In the genomic region with DNA sequence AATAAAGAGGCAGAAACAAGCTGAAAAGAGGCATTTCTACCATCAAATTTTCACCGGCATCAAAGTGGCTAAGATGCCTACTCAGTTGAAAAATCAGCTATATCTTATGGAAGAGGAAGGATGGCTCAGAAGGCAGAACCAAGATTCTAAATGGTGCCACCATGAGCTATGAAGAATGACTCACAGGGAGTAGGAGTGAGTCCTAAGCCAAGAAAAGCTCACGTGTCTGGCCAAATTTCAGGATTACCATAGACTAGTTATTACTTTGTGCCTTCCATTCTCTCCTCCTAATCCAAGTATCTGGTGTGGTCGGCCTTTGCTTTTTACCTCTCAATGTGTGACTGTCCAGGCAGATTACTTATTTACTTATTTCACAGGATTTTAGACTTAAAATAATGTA, we compare ENCODE assay signal across 26 cellular contexts. TPM values are rescaled to one million over a fixed set of nuclear protein-coding genes. Genes with fewer than 3 reads are reported as not detected.
DNase-seq lines count a peak whose midpoint lies in the region; ATAC-seq and TF ChIP-seq lines count a peak whose summit lies in the region.
"Had no signal": no experiment of that assay in that cellular context is flagged by ENCODE, and none has a peak within 500 bp of the region (broad histone marks: within the 10 kb centered on the region; RNA-seq: fewer than 3 reads in every experiment).

No MANE protein-coding gene starts in this region.

- no TSS peak for BruUV-seq in MCF 10A (replicated peaks; lab: Mats Ljungman, UMichigan)
- no TSS peak for BruUV-seq in mammary epithelial cell (replicated peaks; lab: Mats Ljungman, UMichigan)

- H3K4me3 Mint-ChIP-seq in MCF 10A (ENCODE audit: unreplicated experiment), result no peak overlapping the region
- H3K4me3 Mint-ChIP-seq in type B pancreatic cell, result no peak overlapping the region
- H3K4me3 Mint-ChIP-seq: CD4-positive, alpha-beta T cell had no signal

- ATAC-seq in GM21619 (IDR thresholded peaks at IDR 0.05; ENCODE audit: unreplicated experiment) (no peak), GM21515 (IDR thresholded peaks at IDR 0.05; ENCODE audit: unreplicated experiment) (no peak)
- ATAC-seq: GM12878 had no signal

- no peak overlapping the region for H3K4me2 ChIP-seq in mammary epithelial cell (ENCODE audit: insufficient read depth, low read depth, low read length)
- H3K4me2 ChIP-seq: BLaER1, PC-9 had no signal

- H3K27ac Mint-ChIP-seq in MCF 10A (ENCODE audit: low read depth, unreplicated experiment) (no peak overlapping the region), type B pancreatic cell (no peak overlapping the region)
- H3K27ac Mint-ChIP-seq: CD4-positive, alpha-beta T cell had no signal

- H3K79me2 ChIP-seq in mammary epithelial cell (ENCODE audit: insufficient read depth, low read length), result no peaks in the 10 kb centered on the region

- POLR2A ChIA-PET in MCF 10A (lab: Yijun Ruan, JAX), result interaction anchor here (0.6 to 1.7 kb wide), 2 partner anchors 49 to 282 kb away, joined by 3 to 4 read pairs; no protein-coding TSS in a partner anchor

- DNase-seq in MCF 10A (ENCODE audit: unreplicated experiment), result peak; percentile 33
- DNase-seq in mammary epithelial cell, result no peak
- DNase-seq in adipocyte (ENCODE audit: low read depth), result peak; percentile 15
- peak; percentile 25 for DNase-seq in fibroblast of pulmonary artery (ENCODE audit: low read depth)
- DNase-seq in type B pancreatic cell (ENCODE audit: extremely low spot score, unreplicated experiment), result no peak
- DNase-seq in cerebellar nuclear complex (lab: John Stamatoyannopoulos, UW), result no peak
- DNase-seq: 8988T; CD4-positive, alpha-beta T cell; COR-L47; DMS79; Karpas-422; MM.1S; NCI-H1048; NCI-H1417 treated with DMSO at 0.1 percent for 48 hours; NCI-H187 treated with DMSO at 0.1 percent for 48 hours; NCI-H2107; NCI-H510A treated with DMSO at 0.1 percent for 48 hours; NCI-H748 treated with DMSO at 0.1 percent for 48 hours; PC-9; RPMI8226; SW 1271 had no signal

- no peaks in the 10 kb centered on the region for H3K36me3 ChIP-seq in mammary epithelial cell (ENCODE audit: insufficient read depth, low read length)
- H3K36me3 ChIP-seq in adipocyte (ENCODE audit: control insufficient read depth, insufficient read depth, low read length, severe bottlenecking), result no peaks in the 10 kb centered on the region
- H3K36me3 ChIP-seq: BLaER1 had no signal

- H3K9me3 ChIP-seq in mammary epithelial cell (replicated peaks; ENCODE audit: insufficient read depth, low read length) (no peaks in the 10 kb centered on the region), adipocyte (ENCODE audit: control insufficient read depth, low read length) (no peaks in the 10 kb centered on the region)

- no peak overlapping the region for H2AFZ ChIP-seq in mammary epithelial cell (ENCODE audit: low read depth, low read length)
- H2AFZ ChIP-seq: PC-9 had no signal

- intact Hi-C loops in MCF 10A (cut with micrococcal nuclease) (no loop called here), mammary epithelial cell (cut with micrococcal nuclease) (no loop called here)

- WGBS in mammary epithelial cell (ENCODE audit: low coverage, missing lambda C conversion rate), result 60% methylated on average over 3 of the region's 3 CpGs

- H3K9me3 Mint-ChIP-seq in MCF 10A (ENCODE audit: unreplicated experiment) (no peaks in the 10 kb centered on the region), type B pancreatic cell (peaks cover 5% of the 10 kb centered on the region)
- H3K9me3 Mint-ChIP-seq: CD4-positive, alpha-beta T cell had no signal

- H3K27ac ChIP-seq in mammary epithelial cell (ENCODE audit: insufficient read depth, low read depth, low read length), result no peak overlapping the region
- H3K27ac ChIP-seq: BLaER1, PC-9 had no signal

- H3K27me3 ChIP-seq in mammary epithelial cell (ENCODE audit: insufficient read depth, low read length), result no peaks in the 10 kb centered on the region
- H3K27me3 ChIP-seq in adipocyte (replicated peaks; ENCODE audit: control insufficient read depth, insufficient read depth, low read length), result no peaks in the 10 kb centered on the region
- H3K27me3 ChIP-seq: BLaER1 had no signal

- H3K9ac ChIP-seq in mammary epithelial cell (ENCODE audit: insufficient read depth, low read length) (no peak overlapping the region), adipocyte (ENCODE audit: low read length) (no peak overlapping the region)
- H3K9ac ChIP-seq: BLaER1 had no signal

- TF ChIP-seq CTCF in MCF 10A (IDR thresholded peaks at IDR 0.05; ENCODE audit: unreplicated experiment) (no peak), mammary epithelial cell (conservative IDR thresholded peaks at IDR 0.05 in 1 of 2, IDR thresholded peaks at IDR 0.05 in 1 of 2; ENCODE audit: extremely low read depth in 1 of 2, insufficient read depth in 1 of 2, low read depth in 1 of 2, low read length in 2 of 2) (no peak), fibroblast of pulmonary artery (IDR thresholded peaks at IDR 0.05; ENCODE audit: low read length, missing control alignments) (no peak), type B pancreatic cell (conservative IDR thresholded peaks at IDR 0.05) (no peak)

- peaks cover 10% of the 10 kb centered on the region for H3K4me1 Mint-ChIP-seq in MCF 10A (ENCODE audit: insufficient read depth, unreplicated experiment)
- peaks cover 4% of the 10 kb centered on the region for H3K4me1 Mint-ChIP-seq in type B pancreatic cell (ENCODE audit: unreplicated experiment)

- no peaks in the 10 kb centered on the region for H4K20me1 ChIP-seq in mammary epithelial cell (ENCODE audit: insufficient read depth, low read length)
- H4K20me1 ChIP-seq: BLaER1 had no signal

- no peaks in the 10 kb centered on the region for H3K27me3 Mint-ChIP-seq in MCF 10A (ENCODE audit: insufficient read depth, unreplicated experiment)
- H3K27me3 Mint-ChIP-seq in type B pancreatic cell, result no peaks in the 10 kb centered on the region
- H3K27me3 Mint-ChIP-seq: CD4-positive, alpha-beta T cell had no signal

- H3K4me1 ChIP-seq in mammary epithelial cell (ENCODE audit: insufficient read depth, low read length) (no peaks in the 10 kb centered on the region), adipocyte (ENCODE audit: control insufficient read depth, insufficient read depth, low read length) (peaks cover 12% of the 10 kb centered on the region)
- H3K4me1 ChIP-seq: BLaER1 had no signal

- dilution Hi-C loops in mammary epithelial cell (cut with HindIII; ENCODE audit: low sequenced_read_pairs), result no loop called here

- CTCF ChIA-PET in MCF 10A (lab: Yijun Ruan, JAX), result interaction anchor here (0.7 to 4.0 kb wide), 5 partner anchors 10 to 723 kb away, joined by 3 to 54 read pairs (median 4); no protein-coding TSS in a partner anchor
- CTCF ChIA-PET in mammary epithelial cell (lab: Charles Lee; ENCODE audit: low non-redundant PET), result interaction anchor here (0.5 to 0.8 kb wide), 3 partner anchors 12 to 267 kb away, joined by 3 to 7 read pairs (median 5); no protein-coding TSS in a partner anchor

- H3K36me3 Mint-ChIP-seq in MCF 10A (ENCODE audit: insufficient read depth, unreplicated experiment), result no peaks in the 10 kb centered on the region
- no peaks in the 10 kb centered on the region for H3K36me3 Mint-ChIP-seq in type B pancreatic cell

- H3K4me3 ChIP-seq in mammary epithelial cell (replicated peaks in 1 of 3; ENCODE audit: insufficient read depth in 1 of 3, low read depth in 2 of 3, low read length in 3 of 3), result no peak overlapping the region
- H3K4me3 ChIP-seq in adipocyte (ENCODE audit: low read length), result no peak overlapping the region
- H3K4me3 ChIP-seq in fibroblast of pulmonary artery (replicated peaks; ENCODE audit: low read depth, low read length), result no peak overlapping the region
- H3K4me3 ChIP-seq: BLaER1, GM12878, PC-9 had no signal

- in situ Hi-C loops in mammary epithelial cell (cut with MboI; ENCODE audit: low sequenced_read_pairs in 2 of 2), result loop anchor here (25.0 kb wide), 1 partner anchor 177 kb away; no protein-coding TSS in a partner anchor

RNA-seq across cellular contexts. Expression of a gene that starts 54.8 kb away (rescaled TPM):
- total RNA-seq in MCF 10A (2022) (not detected in 2 replicates), mammary epithelial cell (under 1 TPM in 1 of 2 donors, not detected in 1; under 0.01 TPM), type B pancreatic cell (ENCODE audit: low replicate concordance) (5.5 and 10.7 TPM in 2 replicates)
- not detected for polyA plus RNA-seq in mammary epithelial cell
- polyA minus RNA-seq in mammary epithelial cell, result not detected
- total RNA-seq: CD4-positive, alpha-beta T cell; H1 had no signal

Comparison
In these comparisons a context has a peak if more than half of its experiments do, and no peak if none do; other contexts are left out.
1. DNase-seq: peak in MCF 10A (single experiment), adipocyte (single experiment) and fibroblast of pulmonary artery (single experiment); none in mammary epithelial cell (single experiment), type B pancreatic cell (single experiment) and cerebellar nuclear complex (0 of 2).